In the genomic region with DNA sequence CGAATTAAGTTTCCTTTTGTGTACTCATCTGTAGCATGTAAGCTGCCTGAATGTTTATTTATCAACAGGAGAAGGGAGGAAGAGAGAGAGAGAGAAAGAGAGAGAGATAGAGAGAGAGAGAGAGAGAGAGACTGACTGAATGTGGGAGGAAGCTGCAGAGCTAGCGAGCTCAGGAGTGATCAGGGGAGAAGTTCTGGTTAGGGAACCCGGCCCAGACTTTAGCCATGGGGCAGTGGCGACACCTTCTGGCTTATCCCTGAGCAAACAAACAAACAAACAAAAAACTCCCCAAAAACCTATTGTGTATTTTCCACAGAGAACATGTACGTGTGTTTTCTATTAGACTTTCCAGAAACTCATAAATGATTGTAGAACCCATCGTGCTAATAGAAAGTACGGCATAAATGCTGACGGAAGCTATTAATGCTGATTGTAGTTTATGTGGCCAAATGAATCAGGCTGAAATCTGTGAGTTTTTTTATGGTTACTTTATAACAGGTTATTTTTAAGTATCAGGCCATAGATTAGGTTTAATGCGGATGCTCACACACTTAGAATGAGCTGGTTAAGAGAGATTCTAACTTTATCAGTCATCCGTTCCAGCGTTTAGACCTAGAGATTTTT, we compare ENCODE assay signal across 7 cellular contexts.
DNase-seq lines count a peak whose midpoint lies in the region; ATAC-seq and TF ChIP-seq lines count a peak whose summit lies in the region.

No MANE protein-coding gene starts in this region.

- no peak overlapping the region for H2AFZ ChIP-seq in hepatocyte

- 29% methylated on average over 11 of the region's 11 CpGs for WGBS in hepatocyte (ENCODE audit: low lambda C conversion rate, missing lambda C conversion rate)

- H3K4me3 ChIP-seq in GM12865 (ENCODE audit: low read depth, low read length), result no peak overlapping the region
- no peak overlapping the region for H3K4me3 ChIP-seq in astrocyte of the cerebellum (ENCODE audit: low read depth, low read length)
- no peak overlapping the region for H3K4me3 ChIP-seq in hepatocyte
- H3K4me3 ChIP-seq in skeletal muscle satellite cell (ENCODE audit: low read length), result no peak overlapping the region

- H3K27ac Mint-ChIP-seq in T-cell, result peak overlapping the region in 1 of 2 donors; percentile 7

- TF ChIP-seq EP300 in Ishikawa (IDR thresholded peaks at IDR 0.05; ENCODE audit: borderline replicate concordance), result no peak

- TF ChIP-seq RAD21 in Ishikawa (IDR thresholded peaks at IDR 0.05; ENCODE audit: low read depth), result peak; percentile 64

- H3K4me2 ChIP-seq in hepatocyte (peak overlapping the region; percentile 18), skeletal muscle satellite cell (ENCODE audit: low read length) (no peak overlapping the region)

- CTCF ChIA-PET in T-cell (lab: Charles Lee), result interaction anchor here (0.5 to 5.2 kb wide), 18 partner anchors 8 to 1452 kb away, joined by 3 to 39 read pairs (median 3); no protein-coding TSS in a partner anchor

- peak overlapping the region; percentile 19 for H3K9ac ChIP-seq in skeletal muscle satellite cell (ENCODE audit: low read depth, low read length)

- POLR2A ChIA-PET in T-cell (lab: Charles Lee), result no interaction called here

- H3K4me1 ChIP-seq in hepatocyte (ENCODE audit: insufficient read depth), result peaks cover 14% of the 10 kb centered on the region
- peaks cover 11% of the 10 kb centered on the region for H3K4me1 ChIP-seq in skeletal muscle satellite cell (ENCODE audit: control insufficient read depth, insufficient read depth, low read length)

- H3K27me3 ChIP-seq in hepatocyte (no peaks in the 10 kb centered on the region), skeletal muscle satellite cell (ENCODE audit: control insufficient read depth, insufficient read depth, low read length) (peaks cover 3% of the 10 kb centered on the region)

- H3K79me2 ChIP-seq in hepatocyte, result no peaks in the 10 kb centered on the region

- peak in 2 of 4 experiments; percentile 56 to 60 for ATAC-seq in T-cell (replicated peaks in 1 of 4)
- no peak for ATAC-seq in HG03025 (IDR thresholded peaks at IDR 0.05; ENCODE audit: low FRiP score, unreplicated experiment)

- no peaks in the 10 kb centered on the region for H3K9me2 ChIP-seq in hepatocyte (replicated peaks; ENCODE audit: insufficient read depth)

- H3K27me3 Mint-ChIP-seq in T-cell, result no peaks in the 10 kb centered on the region

- H3K36me3 Mint-ChIP-seq in T-cell, result peaks cover 11% of the 10 kb centered on the region

- H3K4me1 Mint-ChIP-seq in T-cell, result peaks cover 0 to 11% (median 8%) of the 10 kb centered on the region in 3 donors

- H3K9me3 ChIP-seq in hepatocyte (ENCODE audit: low read depth), result no peaks in the 10 kb centered on the region
- no peaks in the 10 kb centered on the region for H3K9me3 ChIP-seq in skeletal muscle satellite cell (replicated peaks; ENCODE audit: low read length)

- in situ Hi-C loops in astrocyte of the cerebellum (cut with HindIII; ENCODE audit: low sequenced_read_pairs), result no loop called here

- DNase-seq in GM12865 (ENCODE audit: low read depth) (peak; percentile 80), T-cell (peak in 30 of 34 experiments; percentile 14 to 54 (median 36)), astrocyte of the cerebellum (ENCODE audit: low read depth) (peak; percentile 63), hepatocyte (ENCODE audit: low spot score) (peak; percentile 85)

- H3K36me3 ChIP-seq in hepatocyte (replicated peaks; ENCODE audit: insufficient read depth, low read depth) (no peaks in the 10 kb centered on the region), skeletal muscle satellite cell (ENCODE audit: insufficient read depth, low read length) (no peaks in the 10 kb centered on the region)

- no peaks in the 10 kb centered on the region for H4K20me1 ChIP-seq in hepatocyte (ENCODE audit: insufficient read depth, poor library complexity, severe bottlenecking)

- no peak overlapping the region for H3K4me3 Mint-ChIP-seq in T-cell

- no peak overlapping the region for H3K27ac ChIP-seq in hepatocyte

- no peaks in the 10 kb centered on the region for H3K9me3 Mint-ChIP-seq in T-cell

- peak; percentile 83 for TF ChIP-seq CTCF in GM12865 (IDR thresholded peaks at IDR 0.05; ENCODE audit: insufficient read depth, low read depth, low read length, missing control alignments)
- peak; percentile 89 for TF ChIP-seq CTCF in astrocyte of the cerebellum (IDR thresholded peaks at IDR 0.05; ENCODE audit: low read depth, low read length, missing control alignments)
- peak; percentile 70 for TF ChIP-seq CTCF in hepatocyte (IDR thresholded peaks at IDR 0.05; ENCODE audit: poor library complexity)

TF ChIP-seq in Ishikawa, 13 proteins besides CTCF, POLR2A, EP300 and RAD21:
- no peak for TF ChIP-seq FOXM1 (IDR thresholded peaks at IDR 0.05; ENCODE audit: borderline replicate concordance, low read depth)
- TF ChIP-seq TEAD4 (IDR thresholded peaks at IDR 0.05), result no peak
- TF ChIP-seq, protein P1, sequence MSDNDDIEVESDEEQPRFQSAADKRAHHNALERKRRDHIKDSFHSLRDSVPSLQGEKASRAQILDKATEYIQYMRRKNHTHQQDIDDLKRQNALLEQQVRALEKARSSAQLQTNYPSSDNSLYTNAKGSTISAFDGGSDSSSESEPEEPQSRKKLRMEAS (IDR thresholded peaks at IDR 0.05), result no peak
- TF ChIP-seq, protein P2, sequence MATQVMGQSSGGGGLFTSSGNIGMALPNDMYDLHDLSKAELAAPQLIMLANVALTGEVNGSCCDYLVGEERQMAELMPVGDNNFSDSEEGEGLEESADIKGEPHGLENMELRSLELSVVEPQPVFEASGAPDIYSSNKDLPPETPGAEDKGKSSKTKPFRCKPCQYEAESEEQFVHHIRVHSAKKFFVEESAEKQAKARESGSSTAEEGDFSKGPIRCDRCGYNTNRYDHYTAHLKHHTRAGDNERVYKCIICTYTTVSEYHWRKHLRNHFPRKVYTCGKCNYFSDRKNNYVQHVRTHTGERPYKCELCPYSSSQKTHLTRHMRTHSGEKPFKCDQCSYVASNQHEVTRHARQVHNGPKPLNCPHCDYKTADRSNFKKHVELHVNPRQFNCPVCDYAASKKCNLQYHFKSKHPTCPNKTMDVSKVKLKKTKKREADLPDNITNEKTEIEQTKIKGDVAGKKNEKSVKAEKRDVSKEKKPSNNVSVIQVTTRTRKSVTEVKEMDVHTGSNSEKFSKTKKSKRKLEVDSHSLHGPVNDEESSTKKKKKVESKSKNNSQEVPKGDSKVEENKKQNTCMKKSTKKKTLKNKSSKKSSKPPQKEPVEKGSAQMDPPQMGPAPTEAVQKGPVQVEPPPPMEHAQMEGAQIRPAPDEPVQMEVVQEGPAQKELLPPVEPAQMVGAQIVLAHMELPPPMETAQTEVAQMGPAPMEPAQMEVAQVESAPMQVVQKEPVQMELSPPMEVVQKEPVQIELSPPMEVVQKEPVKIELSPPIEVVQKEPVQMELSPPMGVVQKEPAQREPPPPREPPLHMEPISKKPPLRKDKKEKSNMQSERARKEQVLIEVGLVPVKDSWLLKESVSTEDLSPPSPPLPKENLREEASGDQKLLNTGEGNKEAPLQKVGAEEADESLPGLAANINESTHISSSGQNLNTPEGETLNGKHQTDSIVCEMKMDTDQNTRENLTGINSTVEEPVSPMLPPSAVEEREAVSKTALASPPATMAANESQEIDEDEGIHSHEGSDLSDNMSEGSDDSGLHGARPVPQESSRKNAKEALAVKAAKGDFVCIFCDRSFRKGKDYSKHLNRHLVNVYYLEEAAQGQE (IDR thresholded peaks at IDR 0.05; ENCODE audit: low read depth), result no peak
- no peak for TF ChIP-seq EGR1 (IDR thresholded peaks at IDR 0.05)
- no peak for TF ChIP-seq CREB1 (IDR thresholded peaks at IDR 0.05; ENCODE audit: low read depth)
